In genomic region chr14:100144996-100145646, GRCh38 we compare ENCODE assay signal across 1 cellular context.
TF ChIP-seq lines count a peak whose summit lies in the region.

No MANE protein-coding gene starts in this region.

TF ChIP-seq in HepG2, 621 proteins besides CTCF, POLR2A, EP300 and RAD21 (continued from another document and continues in another):
- TF ChIP-seq BRF2 (CRISPR knock-in tag; IDR thresholded peaks at IDR 0.05) (peak; percentile 42; the same call in 1 of the 2 replicates), MAZ (IDR thresholded peaks at IDR 0.05; ENCODE audit: borderline replicate concordance, low read depth, low read length) (peak; percentile 62; the same call in 1 of the 2 replicates), MAZ (CRISPR knock-in tag; IDR thresholded peaks at IDR 0.05; ENCODE audit: low read depth) (peak; percentile 85), ZNF121 (CRISPR knock-in tag; IDR thresholded peaks at IDR 0.05) (no peak), ARHGAP35 (CRISPR knock-in tag; IDR thresholded peaks at IDR 0.05; ENCODE audit: borderline replicate concordance) (no peak; the same call in 1 of the 2 replicates), TARDBP (CRISPR knock-in tag; IDR thresholded peaks at IDR 0.05) (peak; percentile 63; the same call in 1 of the 2 replicates), ZNF18 (CRISPR knock-in tag; IDR thresholded peaks at IDR 0.05; ENCODE audit: insufficient replicate concordance) (peak; percentile 98), SRSF1 (optimal IDR thresholded peaks at IDR 0.05; ENCODE audit: low read depth, low read length) (peak; percentile 67), IRF2 (CRISPR knock-in tag; IDR thresholded peaks at IDR 0.05) (0 out of 2 replicates have a peak, but pooled peaks have one; percentile 51), RERE (CRISPR knock-in tag; IDR thresholded peaks at IDR 0.05; ENCODE audit: low read depth) (peak; percentile 30; the same call in 1 of the 2 replicates), ZFP62 (CRISPR knock-in tag; IDR thresholded peaks at IDR 0.05) (no peak), SP140L (CRISPR knock-in tag; IDR thresholded peaks at IDR 0.05; ENCODE audit: borderline replicate concordance) (no peak; the same call in 1 of the 2 replicates), GATAD1 (CRISPR knock-in tag; IDR thresholded peaks at IDR 0.05) (peak; percentile 31; the same call in 1 of the 2 replicates), PITX1 (CRISPR knock-in tag; IDR thresholded peaks at IDR 0.05) (peak; percentile 47; the same call in 1 of the 2 replicates), ZFP41 (CRISPR knock-in tag; IDR thresholded peaks at IDR 0.05; ENCODE audit: borderline replicate concordance) (peak; percentile 21; the same call in 1 of the 2 replicates), ZNF362 (CRISPR knock-in tag; IDR thresholded peaks at IDR 0.05; ENCODE audit: borderline replicate concordance) (no peak), ZNF883 (CRISPR knock-in tag; IDR thresholded peaks at IDR 0.05; ENCODE audit: not compliant biosample characterization) (no peak), HOMEZ (CRISPR knock-in tag; IDR thresholded peaks at IDR 0.05; ENCODE audit: low read depth) (0 out of 2 replicates have a peak, but pooled peaks have one; percentile 26), PHF5A (CRISPR knock-in tag; IDR thresholded peaks at IDR 0.05; ENCODE audit: low read depth, unreplicated experiment) (peak; percentile 46), CC2D1A (CRISPR knock-in tag; IDR thresholded peaks at IDR 0.05) (0 out of 2 replicates have a peak, but pooled peaks have one; percentile 29), MEIS1 (CRISPR knock-in tag; IDR thresholded peaks at IDR 0.05; ENCODE audit: borderline replicate concordance) (no peak), ZNF749 (CRISPR knock-in tag; IDR thresholded peaks at IDR 0.05; ENCODE audit: borderline replicate concordance) (0 out of 2 replicates have a peak, but pooled peaks have one; percentile 43), ZBTB43 (CRISPR knock-in tag; conservative IDR thresholded peaks at IDR 0.05) (no peak), ZSCAN31 (CRISPR knock-in tag; IDR thresholded peaks at IDR 0.05; ENCODE audit: low read depth) (peak; percentile 56; the same call in 1 of the 2 replicates), DZIP1 (CRISPR knock-in tag; IDR thresholded peaks at IDR 0.05) (peak; percentile 95; the same call in 1 of the 2 replicates), ZNF329 (CRISPR knock-in tag; IDR thresholded peaks at IDR 0.05; ENCODE audit: low read depth) (peak; percentile 75; the same call in 1 of the 2 replicates), PPARG (CRISPR knock-in tag; conservative IDR thresholded peaks at IDR 0.05) (peak; percentile 49; the same call in 1 of the 2 replicates), ARNTL (CRISPR knock-in tag; IDR thresholded peaks at IDR 0.05) (no peak), KDM1A (CRISPR knock-in tag; IDR thresholded peaks at IDR 0.05) (no peak), ATF2 (CRISPR knock-in tag; IDR thresholded peaks at IDR 0.05) (peak; percentile 52), SP5 (CRISPR knock-in tag; IDR thresholded peaks at IDR 0.05; ENCODE audit: borderline replicate concordance, low read depth) (peak; percentile 99), ZNF350 (CRISPR knock-in tag; IDR thresholded peaks at IDR 0.05; ENCODE audit: borderline replicate concordance, low read depth) (peak; percentile 62; the same call in 1 of the 2 replicates), ZNF691 (CRISPR knock-in tag; IDR thresholded peaks at IDR 0.05; ENCODE audit: borderline replicate concordance, low read depth) (no peak; the same call in 1 of the 2 replicates), BCLAF1 (IDR thresholded peaks at IDR 0.05) (no peak)
